ENCODE assay signal across 8 cellular contexts in genomic region chr17:17439971-17440843, GRCh38. TPM values are rescaled to one million over a fixed set of nuclear protein-coding genes. Genes with fewer than 3 reads are reported as not detected.
A peak's percentile ranks its signal among the peaks of the same experiment; 100 is the strongest.
DNase-seq lines count a peak whose midpoint lies in the region; ATAC-seq and TF ChIP-seq lines count a peak whose summit lies in the region.

No MANE protein-coding gene starts in this region.

- no peak overlapping the region for H3K4me3 ChIP-seq in AG09309 (ENCODE audit: control insufficient read depth, low read depth, low read length)
- no peak overlapping the region for H3K4me3 ChIP-seq in HFF-Myc (replicated peaks; ENCODE audit: low read depth, low read length)

- DNase-seq in AG09309 (ENCODE audit: low read depth), result no peak
- no peak for DNase-seq in HFF-Myc (ENCODE audit: extremely low read depth, low read depth)
- peak; percentile 96 for DNase-seq in NCI-H748 treated with DMSO at 0.1 percent for 48 hours (lab: John Stamatoyannopoulos, UW)
- peak; percentile 83 to 86 for DNase-seq in activated CD4-positive, alpha-beta T cell treated with anti-CD3 and anti-CD28 coated beads, Interleukin-2, amount 50 U/mL, for 48 hours
- peak; percentile 58 for DNase-seq in effector CD8-positive, alpha-beta T cell (lab: John Stamatoyannopoulos, UW)
- DNase-seq in mucosa of gallbladder (ENCODE audit: low spot score), result peak; percentile 60
- DNase-seq in stimulated activated naive CD4-positive, alpha-beta T cell (lab: John Stamatoyannopoulos, UW), result peak; percentile 34 to 77 (median 64)

- no peak for ATAC-seq in GM19397 (IDR thresholded peaks at IDR 0.05; ENCODE audit: unreplicated experiment)

- peak; percentile 51 for TF ChIP-seq CTCF in AG09309 (IDR thresholded peaks at IDR 0.05; ENCODE audit: control insufficient read depth, insufficient read depth, low read depth, low read length, missing control alignments)
- peak; percentile 69 for TF ChIP-seq CTCF in HFF-Myc (IDR thresholded peaks at IDR 0.05; ENCODE audit: low read depth, low read length, missing control alignments)

RNA-seq across cellular contexts. Expression of gene MED9, which starts 36.6 kb away (rescaled TPM):
- 13.9 TPM for total RNA-seq in mucosa of gallbladder

RNA-seq across cellular contexts. Expression of gene RASD1, which starts 56.0 kb away (rescaled TPM):
- total RNA-seq in mucosa of gallbladder, result 4.6 TPM

Comparison
In these comparisons a context has a peak if more than half of its experiments do, and no peak if none do; other contexts are left out.
1. DNase-seq: peak in NCI-H748 treated with DMSO at 0.1 percent for 48 hours (single experiment), activated CD4-positive, alpha-beta T cell treated with anti-CD3 and anti-CD28 coated beads, Interleukin-2, amount 50 U/mL, for 48 hours (2 of 2), effector CD8-positive, alpha-beta T cell (single experiment), mucosa of gallbladder (single experiment) and stimulated activated naive CD4-positive, alpha-beta T cell (6 of 6); none in AG09309 (single experiment) and HFF-Myc (single experiment).